8 cellular contexts compared by ENCODE assay signal in the genomic region with DNA sequence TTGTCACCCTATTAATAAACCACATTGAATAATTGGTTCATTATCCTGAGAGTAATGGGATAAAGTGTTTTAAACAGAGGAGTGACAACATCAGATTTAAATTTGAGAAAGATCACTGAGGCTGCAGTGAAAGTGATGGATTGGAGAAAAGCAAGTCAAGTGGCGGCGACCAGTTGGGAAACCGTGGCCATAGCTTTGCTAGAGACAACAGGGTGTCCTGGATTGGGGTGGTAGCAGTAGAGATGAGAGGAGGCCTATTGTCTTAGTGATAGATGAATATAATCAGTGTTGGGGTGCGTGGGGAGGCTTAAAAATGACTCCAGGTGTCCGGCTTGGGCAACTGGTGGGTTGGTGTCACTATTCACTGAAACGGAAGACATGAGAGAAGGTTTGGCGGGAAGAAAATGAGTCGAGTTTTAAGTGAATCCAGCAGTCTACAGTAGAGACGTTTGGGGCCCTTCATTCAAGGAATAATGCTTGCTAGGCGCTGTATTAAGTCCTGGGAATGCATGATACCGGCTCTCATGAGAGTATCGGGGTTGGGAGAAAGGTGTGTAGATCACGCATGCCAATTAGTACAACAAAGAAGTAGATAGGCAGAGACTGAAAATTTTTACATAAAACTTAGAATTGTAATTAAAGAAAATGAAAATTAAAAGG. TPM values are rescaled to one million over a fixed set of nuclear protein-coding genes. Genes with fewer than 3 reads are reported as not detected.
DNase-seq lines count a peak whose midpoint lies in the region; TF ChIP-seq lines count a peak whose summit lies in the region.

No MANE protein-coding gene starts in this region.

- H3K27ac ChIP-seq in VCaP (peak overlapping the region; percentile 88), right atrium auricular region (no peak overlapping the region), skeletal muscle tissue (ENCODE audit: low read depth, low read length) (no peak overlapping the region)

- H3K4me3 Mint-ChIP-seq in T-helper 2 cell treated with Interferon-gamma antibody and Interleukin-4, amounts not matched to agents 5 μg/mL and 100 μg/mL, for 36 hours: peak overlapping the region; percentile 87

- H3K27me3 ChIP-seq in right atrium auricular region: no peaks in the 10 kb centered on the region
- H3K27me3 ChIP-seq in skeletal muscle tissue (ENCODE audit: control insufficient read depth in 3 of 3, insufficient read depth in 3 of 3, low read length in 3 of 3): no peaks in the 10 kb centered on the region

- peaks cover 21% of the 10 kb centered on the region for H3K4me1 Mint-ChIP-seq in T-helper 2 cell treated with Interferon-gamma antibody and Interleukin-4, amounts not matched to agents 5 μg/mL and 100 μg/mL, for 36 hours (ENCODE audit: low read depth)

- DNase-seq in T-helper 2 cell treated with Interferon-gamma antibody and Interleukin-4, amounts not matched to agents 5 μg/mL and 100 μg/mL, for 36 hours (ENCODE audit: low spot score): no peak
- DNase-seq in T-helper 2 cell: no peak
- DNase-seq in right atrium auricular region (ENCODE audit: low spot score): no peak
- DNase-seq in SW 1271 (lab: John Stamatoyannopoulos, UW): no peak
- DNase-seq in mucosa of gallbladder (ENCODE audit: low spot score): no peak
- DNase-seq in NCI-H1694 (lab: John Stamatoyannopoulos, UW): no peak

- H3K27me3 Mint-ChIP-seq in T-helper 2 cell treated with Interferon-gamma antibody and Interleukin-4, amounts not matched to agents 5 μg/mL and 100 μg/mL, for 36 hours (ENCODE audit: low read depth): no peaks in the 10 kb centered on the region

- H3K27ac Mint-ChIP-seq in T-helper 2 cell treated with Interferon-gamma antibody and Interleukin-4, amounts not matched to agents 5 μg/mL and 100 μg/mL, for 36 hours: peak overlapping the region; percentile 81

- H3K36me3 Mint-ChIP-seq in T-helper 2 cell treated with Interferon-gamma antibody and Interleukin-4, amounts not matched to agents 5 μg/mL and 100 μg/mL, for 36 hours (ENCODE audit: low read depth): peaks cover 8% of the 10 kb centered on the region

- H3K9me3 Mint-ChIP-seq in T-helper 2 cell treated with Interferon-gamma antibody and Interleukin-4, amounts not matched to agents 5 μg/mL and 100 μg/mL, for 36 hours: no peaks in the 10 kb centered on the region

- peaks cover 0 to 11% of the 10 kb centered on the region in 2 donors for H3K4me1 ChIP-seq in right atrium auricular region
- H3K4me1 ChIP-seq in skeletal muscle tissue (ENCODE audit: control insufficient read depth in 3 of 3, insufficient read depth in 3 of 3, low read length in 3 of 3): peaks cover 12 to 16% (median 15%) of the 10 kb centered on the region in 3 donors

- peak overlapping the region; percentile 86 to 94 for H3K4me3 ChIP-seq in right atrium auricular region
- peak overlapping the region; percentile 85 to 94 (median 88) for H3K4me3 ChIP-seq in skeletal muscle tissue (ENCODE audit: low read length in 3 of 3)

- H3K9me3 ChIP-seq in right atrium auricular region (no peaks in the 10 kb centered on the region), skeletal muscle tissue (ENCODE audit: control insufficient read depth in 3 of 3, low read length in 3 of 3) (no peaks in the 10 kb centered on the region)

- H3K36me3 ChIP-seq in right atrium auricular region (peaks cover 11% of the 10 kb centered on the region), skeletal muscle tissue (ENCODE audit: control insufficient read depth in 3 of 3, insufficient read depth in 3 of 3, low read length in 3 of 3) (peaks cover 4 to 18% (median 18%) of the 10 kb centered on the region in 3 donors)

- peak overlapping the region; percentile 43 to 95 (median 84) for H3K9ac ChIP-seq in skeletal muscle tissue (ENCODE audit: low read depth in 1 of 3, low read length in 3 of 3)

- TF ChIP-seq CTCF in VCaP (conservative IDR thresholded peaks at IDR 0.05) (no peak), right atrium auricular region (IDR thresholded peaks at IDR 0.05) (no peak)

RNA-seq across cellular contexts. Expression of a gene that starts 0.8 kb away (rescaled TPM):
- total RNA-seq in right atrium auricular region (10 to 100 TPM; 12.8 to 14.6 TPM), skeletal muscle tissue (11.5 TPM), mucosa of gallbladder (40.1 TPM)

RNA-seq across cellular contexts. Expression of a gene that starts 7.5 kb away (rescaled TPM):
- total RNA-seq in right atrium auricular region (not detected), skeletal muscle tissue (under 0.01 TPM), mucosa of gallbladder (4.8 TPM)

RNA-seq across cellular contexts. Expression of a gene that starts 24.7 kb away (rescaled TPM):
- 1 to 10 TPM in 1 of 2 donors, under 1 TPM in 1; 0.19 to 2.1 TPM for total RNA-seq in right atrium auricular region
- total RNA-seq in skeletal muscle tissue: 2.1 TPM
- total RNA-seq in mucosa of gallbladder: 2.0 TPM
